Comparison of ENCODE assay signal across 13 cellular contexts in genomic region chr14:105499256-105500035, GRCh38. TPM values are rescaled to one million over a fixed set of nuclear protein-coding genes. Genes with fewer than 3 reads are reported as not detected.
DNase-seq lines count a peak whose midpoint lies in the region; ATAC-seq and TF ChIP-seq lines count a peak whose summit lies in the region.
"Had no signal": no experiment of that assay in that cellular context is flagged by ENCODE, and none has a peak within 500 bp of the region (broad histone marks: within the 10 kb centered on the region; RNA-seq: fewer than 3 reads in every experiment).

No MANE protein-coding gene starts in this region.

- TF ChIP-seq CTCF in omental fat pad (IDR thresholded peaks at IDR 0.05): no peak

- DNase-seq in Daoy (ENCODE audit: low read depth): peak; percentile 9
- peak; percentile 35 for DNase-seq in RPMI7951 (ENCODE audit: low read depth)
- peak; percentile 86 for DNase-seq in foreskin melanocyte
- peak; percentile 11 for DNase-seq in omental fat pad (ENCODE audit: low spot score)
- no peak for DNase-seq in DMS114 treated with DMSO at 0.1 percent for 48 hours (lab: John Stamatoyannopoulos, UW; ENCODE audit: unreplicated experiment)
- DNase-seq in stimulated activated CD4-positive, alpha-beta T cell treated with anti-CD3 and anti-CD28 coated beads, Interleukin-2, amount 100 ng/mL, for 48 hours: no peak
- DNase-seq: activated CD4-positive, alpha-beta T cell treated with anti-CD3 and anti-CD28 coated beads for 36 hours; activated naive CD4-positive, alpha-beta T cell treated with anti-CD3 and anti-CD28 coated beads for 36 hours; CD4-positive, CD25-positive, alpha-beta regulatory T cell; left cardiac atrium; NCI-H526 had no signal

- ATAC-seq in omental fat pad (ENCODE audit: low FRiP score): no peak
- no peak for ATAC-seq in GM18873 (IDR thresholded peaks at IDR 0.05; ENCODE audit: low FRiP score, unreplicated experiment)
- ATAC-seq in GM21526 (IDR thresholded peaks at IDR 0.05; ENCODE audit: low FRiP score, unreplicated experiment): no peak
- ATAC-seq: activated CD4-positive, alpha-beta T cell treated with anti-CD3 and anti-CD28 coated beads for 36 hours had no signal

RNA-seq across cellular contexts. Expression of gene TEDC1, which starts 8.4 kb away (rescaled TPM):
- total RNA-seq in Daoy (2014; rRNA removed; shearing (Covaris generic)): 61.9 and 73.5 TPM in 2 replicates
- 13.7 and 21.0 TPM in 2 replicates for total RNA-seq in RPMI7951 (2014; rRNA removed; shearing (Covaris generic))
- 10 to 100 TPM in 2 of 4 donors, 1 to 10 TPM in 2; 2.8 to 18.9 (median 7.4) TPM for total RNA-seq in omental fat pad

RNA-seq across cellular contexts. Expression of gene CRIP1, which starts 12.8 kb away (rescaled TPM):
- total RNA-seq in Daoy (2014; rRNA removed; shearing (Covaris generic)): 15.0 and 20.4 TPM in 2 replicates
- total RNA-seq in RPMI7951 (2014; rRNA removed; shearing (Covaris generic)): 0.12 TPM in 1 of 2 replicates, not detected in the other
- total RNA-seq in omental fat pad: 10 to 100 TPM; 18.5 to 88.6 (median 43.9) TPM

RNA-seq across cellular contexts. Expression of gene CRIP2, which starts 24.8 kb away (rescaled TPM):
- total RNA-seq in Daoy (2014; rRNA removed; shearing (Covaris generic)): 88.8 and 94.1 TPM in 2 replicates
- 120 and 146 TPM in 2 replicates for total RNA-seq in RPMI7951 (2014; rRNA removed; shearing (Covaris generic))
- 100 to 1,000 TPM in 2 of 4 donors, 10 to 100 TPM in 2; 63.4 to 177 (median 122) TPM for total RNA-seq in omental fat pad
- total RNA-seq: activated naive CD4-positive, alpha-beta T cell treated with anti-CD3 and anti-CD28 coated beads for 36 hours had no signal

RNA-seq across cellular contexts. Expression of gene TMEM121, which starts 26.9 kb away (rescaled TPM):
- 8.4 and 8.7 TPM in 2 replicates for total RNA-seq in Daoy (2014; rRNA removed; shearing (Covaris generic))
- total RNA-seq in RPMI7951 (2014; rRNA removed; shearing (Covaris generic)): 0.36 and 0.98 TPM in 2 replicates
- total RNA-seq in omental fat pad: 1 to 10 TPM; 3.5 to 5.6 (median 4.1) TPM

Comparison
In these comparisons a context has a peak if more than half of its experiments do, and no peak if none do; other contexts are left out.
1. DNase-seq: peak in Daoy (single experiment), RPMI7951 (single experiment), foreskin melanocyte (single experiment) and omental fat pad (single experiment); none in DMS114 treated with DMSO at 0.1 percent for 48 hours (single experiment) and stimulated activated CD4-positive, alpha-beta T cell treated with anti-CD3 and anti-CD28 coated beads, Interleukin-2, amount 100 ng/mL, for 48 hours (0 of 2).
2. RNA of gene CRIP1, which starts 12.8 kb away (total RNA-seq): 18.5 to 88.6 TPM in omental fat pad and 15.0 to 20.4 TPM in Daoy; 0.12 TPM in RPMI7951; every median in the first group is over 10 times any median in the second.